Comparison of ENCODE assay signal across 1 cellular context in genomic region chr2:3606028-3606369, GRCh38.
TF ChIP-seq lines count a peak whose summit lies in the region.

No MANE protein-coding gene starts in this region.

TF ChIP-seq in IMR-90, 13 proteins besides CTCF, POLR2A, EP300 and RAD21:
- no peak for TF ChIP-seq USF2 (IDR thresholded peaks at IDR 0.05; ENCODE audit: low read depth, low read length)
- TF ChIP-seq SMC3 (IDR thresholded peaks at IDR 0.05; ENCODE audit: low read depth, low read length): no peak
- TF ChIP-seq RCOR1 (IDR thresholded peaks at IDR 0.05; ENCODE audit: insufficient replicate concordance, low read length): no peak
- TF ChIP-seq MAZ (IDR thresholded peaks at IDR 0.05; ENCODE audit: borderline replicate concordance, low read depth, low read length): no peak
- TF ChIP-seq MAFK (IDR thresholded peaks at IDR 0.05; ENCODE audit: low read depth, low read length): no peak
- no peak for TF ChIP-seq MXI1 (IDR thresholded peaks at IDR 0.05; ENCODE audit: borderline replicate concordance, low read depth, low read length)
- no peak for TF ChIP-seq CHD1 (IDR thresholded peaks at IDR 0.05; ENCODE audit: low read depth, low read length)
- no peak for TF ChIP-seq BHLHE40 (IDR thresholded peaks at IDR 0.05; ENCODE audit: low read depth, low read length)
- TF ChIP-seq, protein P1, sequence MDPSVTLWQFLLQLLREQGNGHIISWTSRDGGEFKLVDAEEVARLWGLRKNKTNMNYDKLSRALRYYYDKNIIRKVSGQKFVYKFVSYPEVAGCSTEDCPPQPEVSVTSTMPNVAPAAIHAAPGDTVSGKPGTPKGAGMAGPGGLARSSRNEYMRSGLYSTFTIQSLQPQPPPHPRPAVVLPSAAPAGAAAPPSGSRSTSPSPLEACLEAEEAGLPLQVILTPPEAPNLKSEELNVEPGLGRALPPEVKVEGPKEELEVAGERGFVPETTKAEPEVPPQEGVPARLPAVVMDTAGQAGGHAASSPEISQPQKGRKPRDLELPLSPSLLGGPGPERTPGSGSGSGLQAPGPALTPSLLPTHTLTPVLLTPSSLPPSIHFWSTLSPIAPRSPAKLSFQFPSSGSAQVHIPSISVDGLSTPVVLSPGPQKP (IDR thresholded peaks at IDR 0.05; ENCODE audit: borderline replicate concordance, low read depth, low read length): no peak
- no peak for TF ChIP-seq FOS (IDR thresholded peaks at IDR 0.05; ENCODE audit: low read depth, low read length)
- no peak for TF ChIP-seq CEBPB (IDR thresholded peaks at IDR 0.05; ENCODE audit: low read depth, low read length)
- no peak for TF ChIP-seq RFX5 (IDR thresholded peaks at IDR 0.05; ENCODE audit: low read depth, low read length)
- TF ChIP-seq NFE2L2 (IDR thresholded peaks at IDR 0.05; ENCODE audit: low read depth, low read length): no peak
